Comparison of ENCODE assay signal across 8 cellular contexts in genomic region chr15:65638681-65639089, GRCh38. TPM values are rescaled to one million over a fixed set of nuclear protein-coding genes. Genes with fewer than 3 reads are reported as not detected.
DNase-seq lines count a peak whose midpoint lies in the region; ATAC-seq and TF ChIP-seq lines count a peak whose summit lies in the region.

No MANE protein-coding gene starts in this region.

- no peak overlapping the region for H2AFZ ChIP-seq in parathyroid adenoma

- peaks cover 46% of the 10 kb centered on the region for H3K4me1 ChIP-seq in DOHH2 (ENCODE audit: control insufficient read depth, low read length)
- H3K4me1 ChIP-seq in parathyroid adenoma: peaks cover 3% of the 10 kb centered on the region

- H3K9me3 ChIP-seq in DOHH2 (ENCODE audit: control insufficient read depth, insufficient read depth, low read length) (no peaks in the 10 kb centered on the region), parathyroid adenoma (ENCODE audit: control insufficient read depth, low read length) (no peaks in the 10 kb centered on the region)

- H3K36me3 ChIP-seq in DOHH2 (ENCODE audit: control insufficient read depth, low read length): no peaks in the 10 kb centered on the region
- no peaks in the 10 kb centered on the region for H3K36me3 ChIP-seq in parathyroid adenoma (ENCODE audit: control insufficient read depth, insufficient read depth, low read length)

- H3K4me1 Mint-ChIP-seq in activated T-cell treated with anti-CD3 and anti-CD28 coated beads, Interleukin-2, amount 50 U/mL, for 72 hours (ENCODE audit: low read depth): peaks cover 11% of the 10 kb centered on the region

- H3K36me3 Mint-ChIP-seq in activated T-cell treated with anti-CD3 and anti-CD28 coated beads, Interleukin-2, amount 50 U/mL, for 72 hours (ENCODE audit: insufficient read depth in 2 of 2): no peaks in the 10 kb centered on the region

- H3F3A ChIP-seq in DOHH2 (ENCODE audit: control insufficient read depth, insufficient read depth): no peaks in the 10 kb centered on the region

- H3K79me2 ChIP-seq in DOHH2 (ENCODE audit: control insufficient read depth, low read length) (no peaks in the 10 kb centered on the region), parathyroid adenoma (no peaks in the 10 kb centered on the region)

- H3K27me3 ChIP-seq in DOHH2 (ENCODE audit: control insufficient read depth, low read length) (no peaks in the 10 kb centered on the region), parathyroid adenoma (ENCODE audit: control insufficient read depth, insufficient read depth, low read length) (no peaks in the 10 kb centered on the region)

- peak; percentile 68 to 71 for ATAC-seq in activated T-cell treated with anti-CD3 and anti-CD28 coated beads, Interleukin-2, amount 50 U/mL, for 72 hours (replicated peaks in 1 of 2)
- no peak for ATAC-seq in HG03521 (IDR thresholded peaks at IDR 0.05; ENCODE audit: unreplicated experiment)
- ATAC-seq in HG03139 (IDR thresholded peaks at IDR 0.05; ENCODE audit: unreplicated experiment): no peak

- H3K27ac ChIP-seq in DOHH2 (ENCODE audit: low read depth, low read length): no peak overlapping the region
- H3K27ac ChIP-seq in parathyroid adenoma: no peak overlapping the region

- peak overlapping the region; percentile 42 to 49 for H3K4me3 Mint-ChIP-seq in activated T-cell treated with anti-CD3 and anti-CD28 coated beads, Interleukin-2, amount 50 U/mL, for 72 hours

- TF ChIP-seq CTCF in DOHH2 (IDR thresholded peaks at IDR 0.05; ENCODE audit: low read depth, low read length, poor library complexity, severe bottlenecking): peak; percentile 81
- peak; percentile 65 for TF ChIP-seq CTCF in parathyroid adenoma (IDR thresholded peaks at IDR 0.05)

- peak; percentile 84 for DNase-seq in HT-29 (ENCODE audit: low spot score)
- DNase-seq in NCI-H82 (lab: John Stamatoyannopoulos, UW): peak; percentile 91
- DNase-seq in activated T-cell treated with anti-CD3 and anti-CD28 coated beads, Interleukin-2, amount 50 U/mL, for 72 hours: peak; percentile 37 to 54
- peak; percentile 77 for DNase-seq in globus pallidus (ENCODE audit: low spot score)

- H3K27ac Mint-ChIP-seq in activated T-cell treated with anti-CD3 and anti-CD28 coated beads, Interleukin-2, amount 50 U/mL, for 72 hours: no peak overlapping the region

- H3K27me3 Mint-ChIP-seq in activated T-cell treated with anti-CD3 and anti-CD28 coated beads, Interleukin-2, amount 50 U/mL, for 72 hours (ENCODE audit: low read depth): no peaks in the 10 kb centered on the region

- no peaks in the 10 kb centered on the region for H4K20me1 ChIP-seq in DOHH2 (ENCODE audit: control insufficient read depth, insufficient read depth, low read depth, low read length)

- no peaks in the 10 kb centered on the region for H3K9me3 Mint-ChIP-seq in activated T-cell treated with anti-CD3 and anti-CD28 coated beads, Interleukin-2, amount 50 U/mL, for 72 hours

- no peaks in the 10 kb centered on the region for H3K9me2 ChIP-seq in DOHH2 (replicated peaks; ENCODE audit: control insufficient read depth, low read length)

- no peak overlapping the region for H3K9ac ChIP-seq in parathyroid adenoma

- H3K4me3 ChIP-seq in DOHH2 (ENCODE audit: low read length): peak overlapping the region; percentile 34; the same call in 1 of the 2 replicates
- no peak overlapping the region for H3K4me3 ChIP-seq in parathyroid adenoma (ENCODE audit: low read depth, low read length)

- H3K4me2 ChIP-seq in DOHH2 (ENCODE audit: low read length): peak overlapping the region; percentile 58
- H3K4me2 ChIP-seq in parathyroid adenoma (ENCODE audit: low read length): no peak overlapping the region

RNA-seq across cellular contexts. Expression of gene SLC24A1, which starts 16.9 kb away (rescaled TPM):
- total RNA-seq in HT-29 (2014; rRNA removed; shearing (Covaris generic)): 4.0 and 5.1 TPM in 2 replicates
- 10 to 100 TPM in 1 of 2 donors, 1 to 10 TPM in 1; 7.7 to 12.9 TPM for total RNA-seq in activated T-cell treated with anti-CD3 and anti-CD28 coated beads, Interleukin-2, amount 50 U/mL, for 72 hours

RNA-seq across cellular contexts. Expression of gene INTS14, which starts 27.8 kb away (rescaled TPM):
- 51.8 and 55.1 TPM in 2 replicates for total RNA-seq in HT-29 (2014; rRNA removed; shearing (Covaris generic))
- total RNA-seq in activated T-cell treated with anti-CD3 and anti-CD28 coated beads, Interleukin-2, amount 50 U/mL, for 72 hours: 10 to 100 TPM; 48.9 to 53.7 TPM

Comparison
In these comparisons a context has a peak if more than half of its experiments do, and no peak if none do; other contexts are left out.
1. ATAC-seq: peak in activated T-cell treated with anti-CD3 and anti-CD28 coated beads, Interleukin-2, amount 50 U/mL, for 72 hours (2 of 2); none in HG03521 (single experiment) and HG03139 (single experiment).
2. Peak in every context shown above with its lines, with median percentiles within 50 percentile points of each other: DNase-seq.